Comparison of ENCODE assay signal across 1 cellular context in the genomic region with DNA sequence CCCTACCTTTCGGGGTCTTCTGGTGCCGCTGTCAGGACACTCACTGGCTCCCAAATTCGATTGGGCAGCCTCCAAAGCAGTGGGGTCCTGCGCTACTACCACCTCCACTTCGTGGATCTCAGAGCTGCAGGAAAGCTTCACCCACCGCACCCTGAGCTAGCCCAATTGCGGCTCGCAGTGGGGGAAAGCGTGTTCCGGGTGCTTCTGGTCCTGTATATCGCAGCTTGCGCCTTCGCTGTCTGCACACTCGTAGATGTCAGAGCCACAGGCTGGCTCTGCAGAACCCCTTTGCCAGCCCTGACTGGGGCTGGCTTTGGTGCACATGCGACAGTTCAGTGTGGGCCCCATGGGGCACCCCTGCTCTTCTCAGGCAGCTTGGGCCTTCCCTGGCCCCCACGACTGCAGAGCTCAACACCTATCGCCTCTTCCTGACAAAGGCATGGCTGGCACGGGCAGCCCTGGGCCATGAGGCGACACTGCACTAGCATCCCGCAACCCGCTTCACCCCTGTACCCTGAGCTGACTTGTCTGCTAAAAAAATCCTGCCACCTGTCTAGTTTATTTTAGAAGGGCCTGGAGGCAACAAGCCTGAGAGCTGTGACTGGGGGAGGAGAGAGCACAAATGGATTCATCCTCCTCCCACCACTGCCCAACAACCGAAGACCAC.
TF ChIP-seq lines count a peak whose summit lies in the region.

No MANE protein-coding gene starts in this region.

TF ChIP-seq in K562, 482 proteins besides CTCF, POLR2A, EP300 and RAD21:
- TF ChIP-seq, protein P1, sequence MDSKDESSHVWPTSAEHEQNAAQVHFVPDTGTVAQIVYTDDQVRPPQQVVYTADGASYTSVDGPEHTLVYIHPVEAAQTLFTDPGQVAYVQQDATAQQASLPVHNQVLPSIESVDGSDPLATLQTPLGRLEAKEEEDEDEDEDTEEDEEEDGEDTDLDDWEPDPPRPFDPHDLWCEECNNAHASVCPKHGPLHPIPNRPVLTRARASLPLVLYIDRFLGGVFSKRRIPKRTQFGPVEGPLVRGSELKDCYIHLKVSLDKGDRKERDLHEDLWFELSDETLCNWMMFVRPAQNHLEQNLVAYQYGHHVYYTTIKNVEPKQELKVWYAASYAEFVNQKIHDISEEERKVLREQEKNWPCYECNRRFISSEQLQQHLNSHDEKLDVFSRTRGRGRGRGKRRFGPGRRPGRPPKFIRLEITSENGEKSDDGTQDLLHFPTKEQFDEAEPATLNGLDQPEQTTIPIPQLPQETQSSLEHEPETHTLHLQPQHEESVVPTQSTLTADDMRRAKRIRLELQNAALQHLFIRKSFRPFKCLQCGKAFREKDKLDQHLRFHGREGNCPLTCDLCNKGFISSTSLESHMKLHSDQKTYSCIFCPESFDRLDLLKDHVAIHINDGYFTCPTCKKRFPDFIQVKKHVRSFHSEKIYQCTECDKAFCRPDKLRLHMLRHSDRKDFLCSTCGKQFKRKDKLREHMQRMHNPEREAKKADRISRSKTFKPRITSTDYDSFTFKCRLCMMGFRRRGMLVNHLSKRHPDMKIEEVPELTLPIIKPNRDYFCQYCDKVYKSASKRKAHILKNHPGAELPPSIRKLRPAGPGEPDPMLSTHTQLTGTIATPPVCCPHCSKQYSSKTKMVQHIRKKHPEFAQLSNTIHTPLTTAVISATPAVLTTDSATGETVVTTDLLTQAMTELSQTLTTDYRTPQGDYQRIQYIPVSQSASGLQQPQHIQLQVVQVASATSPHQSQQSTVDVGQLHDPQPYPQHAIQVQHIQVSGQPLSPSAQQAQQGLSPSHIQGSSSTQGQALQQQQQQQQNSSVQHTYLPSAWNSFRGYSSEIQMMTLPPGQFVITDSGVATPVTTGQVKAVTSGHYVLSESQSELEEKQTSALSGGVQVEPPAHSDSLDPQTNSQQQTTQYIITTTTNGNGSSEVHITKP (IDR thresholded peaks at IDR 0.05; ENCODE audit: partially characterized antibody), result peak; percentile 95
- TF ChIP-seq JUNB (CRISPR knock-in tag; conservative IDR thresholded peaks at IDR 0.05), result no peak
